Comparison of ENCODE assay signal across 8 cellular contexts in genomic region chr3:67419779-67420178, GRCh38.
"Had no signal": no experiment of that assay in that cellular context is flagged by ENCODE, and none has a peak within 500 bp of the region (broad histone marks: within the 10 kb centered on the region; RNA-seq: fewer than 3 reads in every experiment).

No MANE protein-coding gene starts in this region.

- DNase-seq: GDM1, GF-D8 had no signal

- H3K4me3 ChIP-seq: GM12878 had no signal

- FAIRE-seq: G401.6, GM12878, GM12891, GM12892, GM18507, GM19239 had no signal

- ATAC-seq: GM12878 had no signal
